21 cellular contexts compared by ENCODE assay signal in the genomic region with DNA sequence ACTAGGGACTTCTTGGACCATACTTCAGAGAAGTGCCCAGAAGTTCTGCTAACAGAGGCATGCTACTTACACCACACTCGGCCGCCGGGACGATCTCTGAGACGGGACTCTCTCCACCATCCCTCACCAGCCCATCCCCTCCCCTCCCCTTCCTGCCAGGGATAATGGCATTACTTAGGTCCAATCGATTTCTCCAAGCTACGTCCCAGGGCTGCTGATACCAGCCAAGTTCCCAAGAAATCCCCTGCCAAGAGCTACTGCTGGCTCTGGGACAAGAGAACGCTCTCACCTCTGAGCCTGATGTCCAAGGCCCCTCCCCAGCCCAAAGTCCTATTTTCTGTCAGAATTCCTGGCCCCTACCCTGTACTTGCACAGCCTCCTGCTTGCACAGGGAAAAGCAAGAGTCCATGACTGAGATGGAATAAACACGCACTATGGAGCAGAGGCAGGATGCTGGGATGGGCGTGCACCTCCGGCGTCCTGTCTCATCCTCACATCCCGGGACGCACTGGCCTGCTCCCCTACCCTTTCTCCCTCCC. TPM values are rescaled to one million over a fixed set of nuclear protein-coding genes. Genes with fewer than 3 reads are reported as not detected.
A peak's percentile ranks its signal among the peaks of the same experiment; 100 is the strongest.
DNase-seq lines count a peak whose midpoint lies in the region; ATAC-seq, FAIRE-seq and TF ChIP-seq lines count a peak whose summit lies in the region.
"Had no signal": no experiment of that assay in that cellular context is flagged by ENCODE, and none has a peak within 500 bp of the region (broad histone marks: within the 10 kb centered on the region; RNA-seq: fewer than 3 reads in every experiment).

No MANE protein-coding gene starts in this region.

- no peak overlapping the region for H3K4me3 ChIP-seq in small intestine (ENCODE audit: low read depth in 1 of 2, low read length in 2 of 2)
- H3K4me3 ChIP-seq in BE2C (ENCODE audit: low read depth, low read length): no peak overlapping the region
- H3K4me3 ChIP-seq in trophoblast cell (ENCODE audit: low read depth, low read length): no peak overlapping the region
- H3K4me3 ChIP-seq: BLaER1, GM23248 had no signal

- H3K4me2 ChIP-seq in trophoblast cell (ENCODE audit: low read length): no peak overlapping the region
- H3K4me2 ChIP-seq: BLaER1 had no signal

- CTCF ChIA-PET in RWPE1 (lab: Yijun Ruan, JAX): interaction anchor here (1.1 kb wide), 1 partner anchor 31 kb away, joined by 3 read pairs; no protein-coding TSS in a partner anchor

- no peak overlapping the region for H3K23ac ChIP-seq in trophoblast cell (ENCODE audit: low read length)

- no peaks in the 10 kb centered on the region for H3K4me1 Mint-ChIP-seq in activated T-cell treated with anti-CD3 and anti-CD28 coated beads, Interleukin-2, amount 50 U/mL, for 24 hours (ENCODE audit: low read depth)
- no peaks in the 10 kb centered on the region for H3K4me1 Mint-ChIP-seq in activated T-helper 17 cell treated with anti-CD3 and anti-CD28 coated beads, Interleukin-2, amount 50 U/mL, for 72 hours

- H3K27me3 Mint-ChIP-seq in activated T-cell treated with anti-CD3 and anti-CD28 coated beads, Interleukin-2, amount 50 U/mL, for 24 hours: no peaks in the 10 kb centered on the region
- no peaks in the 10 kb centered on the region for H3K27me3 Mint-ChIP-seq in activated T-helper 17 cell treated with anti-CD3 and anti-CD28 coated beads, Interleukin-2, amount 50 U/mL, for 72 hours

- POLR2A ChIA-PET in RWPE1 (lab: Yijun Ruan, JAX; ENCODE audit: low non-redundant PET): no interaction called here

- H3K27me3 ChIP-seq in small intestine (ENCODE audit: control insufficient read depth in 2 of 2, insufficient read depth in 2 of 2, low read length in 2 of 2): no peaks in the 10 kb centered on the region
- H3K27me3 ChIP-seq in BE2C: no peaks in the 10 kb centered on the region
- no peaks in the 10 kb centered on the region for H3K27me3 ChIP-seq in trophoblast cell (ENCODE audit: insufficient read depth, low read length)
- H3K27me3 ChIP-seq: BLaER1 had no signal

- H4K12ac ChIP-seq in trophoblast cell (ENCODE audit: low read depth, low read length): no peak overlapping the region

- H2BK12ac ChIP-seq in trophoblast cell (ENCODE audit: low read length): no peak overlapping the region

- no peak for ATAC-seq in activated T-helper 17 cell treated with anti-CD3 and anti-CD28 coated beads, Interleukin-2, amount 50 U/mL, for 72 hours (replicated peaks)
- peak; percentile 92 for ATAC-seq in left lobe of liver
- ATAC-seq: HCT116, PC-3 had no signal

- H3K27ac ChIP-seq in small intestine (ENCODE audit: low read depth in 1 of 2, low read length in 1 of 2): no peak overlapping the region
- no peak overlapping the region for H3K27ac ChIP-seq in RWPE1
- H3K27ac ChIP-seq in trophoblast cell (ENCODE audit: low read depth, low read length): no peak overlapping the region
- H3K27ac ChIP-seq: BLaER1, GM23248 had no signal

- no peak overlapping the region for H2BK120ac ChIP-seq in trophoblast cell (ENCODE audit: insufficient read depth, low read length, poor library complexity)

- peak overlapping the region; percentile 17 for H3K27ac Mint-ChIP-seq in activated T-cell treated with anti-CD3 and anti-CD28 coated beads, Interleukin-2, amount 50 U/mL, for 24 hours
- H3K27ac Mint-ChIP-seq in activated T-helper 17 cell treated with anti-CD3 and anti-CD28 coated beads, Interleukin-2, amount 50 U/mL, for 72 hours: peak overlapping the region; percentile 65

- H3K36me3 ChIP-seq in small intestine (ENCODE audit: control insufficient read depth in 2 of 2, insufficient read depth in 2 of 2, low read length in 2 of 2): no peaks in the 10 kb centered on the region
- H3K36me3 ChIP-seq in BE2C: no peaks in the 10 kb centered on the region
- no peaks in the 10 kb centered on the region for H3K36me3 ChIP-seq in trophoblast cell (ENCODE audit: control insufficient read depth in 1 of 2, insufficient read depth in 2 of 2, low read length in 2 of 2)
- H3K36me3 ChIP-seq: BLaER1 had no signal

- no peaks in the 10 kb centered on the region for H3K9me3 Mint-ChIP-seq in activated T-cell treated with anti-CD3 and anti-CD28 coated beads, Interleukin-2, amount 50 U/mL, for 24 hours
- no peaks in the 10 kb centered on the region for H3K9me3 Mint-ChIP-seq in activated T-helper 17 cell treated with anti-CD3 and anti-CD28 coated beads, Interleukin-2, amount 50 U/mL, for 72 hours

- no peak overlapping the region for H4K8ac ChIP-seq in trophoblast cell (ENCODE audit: low read depth, low read length)

- no peak overlapping the region for H3K14ac ChIP-seq in trophoblast cell (ENCODE audit: low read length)

- H2AFZ ChIP-seq in trophoblast cell (ENCODE audit: insufficient read depth, low read length, poor library complexity): no peak overlapping the region
- H2AFZ ChIP-seq: GM23248 had no signal

- H3K4ac ChIP-seq in trophoblast cell (ENCODE audit: low read depth, low read length): no peak overlapping the region

- no peaks in the 10 kb centered on the region for H3K36me3 Mint-ChIP-seq in activated T-cell treated with anti-CD3 and anti-CD28 coated beads, Interleukin-2, amount 50 U/mL, for 24 hours (ENCODE audit: low read depth)
- H3K36me3 Mint-ChIP-seq in activated T-helper 17 cell treated with anti-CD3 and anti-CD28 coated beads, Interleukin-2, amount 50 U/mL, for 72 hours (ENCODE audit: low read depth): no peaks in the 10 kb centered on the region

- H3K18ac ChIP-seq in trophoblast cell (ENCODE audit: low read length): no peak overlapping the region

- no peak for DNase-seq in activated T-cell treated with anti-CD3 and anti-CD28 coated beads, Interleukin-2, amount 50 U/mL, for 24 hours
- no peak for DNase-seq in activated T-cell treated with anti-CD3 and anti-CD28 coated beads, Interleukin-2, amount 50 U/mL, for 48 hours
- DNase-seq in left lobe of liver (ENCODE audit: low spot score) (peak; percentile 91), small intestine (peak; percentile 35), RWPE1 (ENCODE audit: low spot score) (no peak), BE2C (no peak), trophoblast cell (no peak)
- DNase-seq: 8988T, GF-D8, GM23248, KBM-7, NCI-H1436, NCI-H2029 treated with DMSO at 0.1 percent for 48 hours, NCI-H510A treated with DMSO at 0.1 percent for 48 hours, NCI-H82, PC-3 had no signal

- no peaks in the 10 kb centered on the region for H3K79me2 ChIP-seq in trophoblast cell (ENCODE audit: control insufficient read depth, insufficient read depth, low read length, poor library complexity)

- H2BK5ac ChIP-seq in trophoblast cell (ENCODE audit: low read depth, low read length, poor library complexity): no peak overlapping the region

- 33 to 60% (median 37%) methylated on average over 9 to 14 of the region's 14 CpGs for WGBS in small intestine, 3 donors
- no CpG with 5 or more reads among the region's 14 CpGs for WGBS in trophoblast cell (ENCODE audit: extremely low coverage, insufficient coverage, insufficient read length)

- H3K79me1 ChIP-seq in trophoblast cell (ENCODE audit: low read length): no peaks in the 10 kb centered on the region

- TF ChIP-seq CTCF in RWPE1 (conservative IDR thresholded peaks at IDR 0.05; ENCODE audit: low read depth) (no peak), BE2C (IDR thresholded peaks at IDR 0.05; ENCODE audit: low read depth, low read length) (no peak)

- no peak overlapping the region for H3K9ac ChIP-seq in trophoblast cell (ENCODE audit: low read length)
- H3K9ac ChIP-seq: BLaER1, GM23248 had no signal

- no peak overlapping the region for H3K4me3 Mint-ChIP-seq in activated T-cell treated with anti-CD3 and anti-CD28 coated beads, Interleukin-2, amount 50 U/mL, for 24 hours
- H3K4me3 Mint-ChIP-seq in activated T-helper 17 cell treated with anti-CD3 and anti-CD28 coated beads, Interleukin-2, amount 50 U/mL, for 72 hours: no peak overlapping the region

- H3K4me1 ChIP-seq in small intestine (ENCODE audit: control insufficient read depth in 2 of 2, insufficient read depth in 1 of 2, low read depth in 1 of 2, low read length in 1 of 2): no peaks in the 10 kb centered on the region
- no peaks in the 10 kb centered on the region; the same call in 1 of the 2 replicates for H3K4me1 ChIP-seq in BE2C
- H3K4me1 ChIP-seq in trophoblast cell (ENCODE audit: control insufficient read depth in 1 of 2, insufficient read depth in 2 of 2, low read length in 2 of 2): no peaks in the 10 kb centered on the region

- H4K91ac ChIP-seq in trophoblast cell (ENCODE audit: low read depth, low read length): no peak overlapping the region

- H2AK5ac ChIP-seq in trophoblast cell (ENCODE audit: low read length): no peak overlapping the region

- FAIRE-seq in small intestine (lab: Jason Lieb, UNC): no peak
- FAIRE-seq: GM12891, GM18507 had no signal

- H3K9me3 ChIP-seq in small intestine (ENCODE audit: control insufficient read depth, low read depth): no peaks in the 10 kb centered on the region
- H3K9me3 ChIP-seq in BE2C: no peaks in the 10 kb centered on the region
- H3K9me3 ChIP-seq in trophoblast cell (ENCODE audit: insufficient read depth, low read depth, low read length): no peaks in the 10 kb centered on the region
- H3K9me3 ChIP-seq: BLaER1 had no signal

RNA-seq across cellular contexts. Expression of gene GDPD5, which starts 42.7 kb away (rescaled TPM):
- total RNA-seq in activated T-helper 17 cell treated with anti-CD3 and anti-CD28 coated beads, Interleukin-2, amount 50 U/mL, for 72 hours: 10 to 100 TPM; 26.8 to 54.2 TPM
- total RNA-seq in left lobe of liver: 9.1 TPM
- 1 to 10 TPM; 1.1 to 9.2 (median 3.0) TPM for polyA plus RNA-seq in small intestine
- 18.0 TPM for polyA plus RNA-seq in BE2C (2012; ENCODE audit: insufficient read depth, insufficient read length, low read depth)
- polyA plus RNA-seq in trophoblast cell (2013): 15.7 and 17.4 TPM in 2 replicates

RNA-seq across cellular contexts. Expression of gene KLHL35, which starts 50.0 kb away (rescaled TPM):
- total RNA-seq in activated T-helper 17 cell treated with anti-CD3 and anti-CD28 coated beads, Interleukin-2, amount 50 U/mL, for 72 hours: 1 to 10 TPM in 1 of 2 donors, under 1 TPM in 1; 0.50 to 1.2 TPM
- total RNA-seq in left lobe of liver: not detected
- under 1 TPM in 1 of 3 donors, not detected in 2; 0.81 TPM for polyA plus RNA-seq in small intestine
- 1.9 TPM for polyA plus RNA-seq in BE2C (2012; ENCODE audit: insufficient read depth, insufficient read length, low read depth)
- 0.08 and 0.10 TPM in 2 replicates for polyA plus RNA-seq in trophoblast cell (2013)

Comparison
In these comparisons a context has a peak if more than half of its experiments do, and no peak if none do; other contexts are left out.
1. DNase-seq: peak in left lobe of liver (single experiment) and small intestine (single experiment); none in activated T-cell treated with anti-CD3 and anti-CD28 coated beads, Interleukin-2, amount 50 U/mL, for 24 hours (single experiment), activated T-cell treated with anti-CD3 and anti-CD28 coated beads, Interleukin-2, amount 50 U/mL, for 48 hours (0 of 2), RWPE1 (single experiment), BE2C (single experiment) and trophoblast cell (0 of 2).